In the genomic region with DNA sequence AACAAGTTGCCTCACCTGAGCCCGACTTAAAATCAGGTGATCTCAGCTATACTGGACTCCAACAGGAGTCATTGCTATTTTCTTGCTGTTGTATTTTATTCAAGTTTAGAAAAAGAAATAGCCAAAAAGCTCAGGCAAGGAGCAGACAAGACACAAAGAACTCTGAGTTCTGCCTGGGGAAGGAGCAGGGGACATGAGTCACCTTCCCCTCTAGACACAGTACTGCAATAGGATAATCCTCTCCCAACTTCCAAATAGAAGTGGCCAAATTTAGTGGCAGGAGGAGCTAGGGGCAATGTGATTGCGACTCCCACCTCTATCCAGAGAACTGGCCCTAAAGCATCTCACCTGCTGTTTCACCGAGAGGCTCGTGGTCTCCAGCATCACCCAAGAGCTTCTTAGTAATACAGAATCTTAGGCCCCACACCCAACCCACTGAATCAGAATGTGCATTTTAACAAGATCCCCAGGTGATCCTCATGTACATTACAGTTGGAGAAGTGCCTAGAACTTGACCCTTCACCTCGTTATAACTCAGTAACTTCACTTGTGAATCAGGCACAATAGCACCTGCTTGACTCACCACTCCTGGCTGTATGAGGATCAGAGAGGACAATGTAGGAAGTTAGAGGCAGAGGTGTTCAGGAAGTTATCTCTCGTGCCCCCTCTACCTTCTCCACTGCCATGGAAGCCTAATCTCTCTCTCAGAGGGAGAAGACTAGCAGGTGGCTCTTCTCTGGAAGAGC, we compare ENCODE assay signal across 23 cellular contexts.
"Had no signal": no experiment of that assay in that cellular context is flagged by ENCODE, and none has a peak within 500 bp of the region (broad histone marks: within the 10 kb centered on the region; RNA-seq: fewer than 3 reads in every experiment).

No MANE protein-coding gene starts in this region.

- H3K27me3 ChIP-seq: right lobe of liver had no signal

- H3K27ac Mint-ChIP-seq: activated B cell treated with CpG ODN at 0.5 μM for 24 hours; activated CD4-positive, alpha-beta T cell treated with anti-CD3 and anti-CD28 coated beads, Interleukin-2, amount 10 ng/mL, durations not matched to agents 24 days and 14 days; activated CD8-positive, alpha-beta T cell treated with anti-CD3 and anti-CD28 coated beads, Interleukin-2, amount 10 ng/mL, durations not matched to agents 7 days and 5 days; activated naive CD8-positive, alpha-beta T cell treated with anti-CD3 and anti-CD28 coated beads for 36 hours; activated T-cell treated with anti-CD3 and anti-CD28 coated beads, Interleukin-2, amount 50 U/mL, for 72 hours; dendritic cell treated with granulocyte-macrophage colony-stimulating factor and Interleukin-4, amounts not matched to agents 40 ng/mL and 50 ng/mL, for 4 days; immature natural killer cell; naive B cell; neural progenitor cell; stimulated activated memory B cell treated with anti-CD40 and anti-IgM and Interleukin-4, amounts not matched to agents 10 μg/mL and 1 μg/mL and 100 μg/mL, for 72 hours had no signal

- H2AFZ ChIP-seq: neural progenitor cell had no signal

- FAIRE-seq: TTC549 had no signal

- H3K36me3 ChIP-seq: esophagus squamous epithelium, heart left ventricle, lower lobe of right lung, neural progenitor cell, right lobe of liver had no signal

- H3K4me3 ChIP-seq: esophagus squamous epithelium, heart left ventricle, lower lobe of right lung, neural progenitor cell, psoas muscle, right lobe of liver had no signal

- H3K4me3 Mint-ChIP-seq: activated B cell treated with CpG ODN at 0.5 μM for 24 hours; activated CD4-positive, alpha-beta T cell treated with anti-CD3 and anti-CD28 coated beads, Interleukin-2, amount 10 ng/mL, durations not matched to agents 24 days and 14 days; activated CD8-positive, alpha-beta T cell treated with anti-CD3 and anti-CD28 coated beads, Interleukin-2, amount 10 ng/mL, durations not matched to agents 7 days and 5 days; activated naive CD8-positive, alpha-beta T cell treated with anti-CD3 and anti-CD28 coated beads for 36 hours; activated T-cell treated with anti-CD3 and anti-CD28 coated beads, Interleukin-2, amount 50 U/mL, for 72 hours; dendritic cell treated with granulocyte-macrophage colony-stimulating factor and Interleukin-4, amounts not matched to agents 40 ng/mL and 50 ng/mL, for 4 days; immature natural killer cell; naive B cell; neural progenitor cell; stimulated activated memory B cell treated with anti-CD40 and anti-IgM and Interleukin-4, amounts not matched to agents 10 μg/mL and 1 μg/mL and 100 μg/mL, for 72 hours had no signal

- H3K27ac ChIP-seq: esophagus squamous epithelium, heart left ventricle, lower lobe of right lung, neural progenitor cell, psoas muscle, right lobe of liver had no signal

- H3K4me2 ChIP-seq: neural progenitor cell had no signal

- ATAC-seq: activated CD8-positive, alpha-beta T cell treated with anti-CD3 and anti-CD28 coated beads, Interleukin-2, amount 10 ng/mL, durations not matched to agents 7 days and 5 days; activated T-cell treated with anti-CD3 and anti-CD28 coated beads, Interleukin-2, amount 50 U/mL, for 72 hours; heart left ventricle; left cardiac atrium; lower lobe of right lung; psoas muscle; right lobe of liver; stimulated activated memory B cell treated with anti-CD40 and anti-IgM and Interleukin-4, amounts not matched to agents 10 μg/mL and 1 μg/mL and 100 μg/mL, for 72 hours had no signal

- H3K9ac ChIP-seq: neural progenitor cell had no signal

- H3K9me3 Mint-ChIP-seq: activated B cell treated with CpG ODN at 0.5 μM for 24 hours; activated CD4-positive, alpha-beta T cell treated with anti-CD3 and anti-CD28 coated beads, Interleukin-2, amount 10 ng/mL, durations not matched to agents 24 days and 14 days; activated naive CD8-positive, alpha-beta T cell treated with anti-CD3 and anti-CD28 coated beads for 36 hours; activated T-cell treated with anti-CD3 and anti-CD28 coated beads, Interleukin-2, amount 50 U/mL, for 72 hours; dendritic cell treated with granulocyte-macrophage colony-stimulating factor and Interleukin-4, amounts not matched to agents 40 ng/mL and 50 ng/mL, for 4 days; immature natural killer cell; naive B cell; neural progenitor cell; stimulated activated memory B cell treated with anti-CD40 and anti-IgM and Interleukin-4, amounts not matched to agents 10 μg/mL and 1 μg/mL and 100 μg/mL, for 72 hours had no signal

- H3K9me3 ChIP-seq: esophagus squamous epithelium, heart left ventricle, lower lobe of right lung, psoas muscle, right lobe of liver had no signal

- DNase-seq: activated B cell treated with CpG ODN at 0.5 μM for 24 hours; activated CD4-positive, alpha-beta T cell treated with anti-CD3 and anti-CD28 coated beads, Interleukin-2, amount 10 ng/mL, durations not matched to agents 24 days and 14 days; activated CD8-positive, alpha-beta memory T cell treated with anti-CD3 and anti-CD28 coated beads, Interleukin-2, amount 50 U/mL, for 4 hours; activated CD8-positive, alpha-beta T cell treated with anti-CD3 and anti-CD28 coated beads, Interleukin-2, amount 10 ng/mL, durations not matched to agents 7 days and 5 days; activated gamma-delta T cell; activated naive CD8-positive, alpha-beta T cell treated with anti-CD3 and anti-CD28 coated beads for 36 hours; activated T-cell treated with anti-CD3 and anti-CD28 coated beads, Interleukin-2, amount 50 U/mL, for 72 hours; esophagus squamous epithelium; foreskin melanocyte; heart left ventricle; immature natural killer cell; left cardiac atrium; lower lobe of right lung; midbrain; naive B cell; psoas muscle; right lobe of liver; stimulated activated CD4-positive, alpha-beta T cell treated with anti-CD3 and anti-CD28 coated beads, Interleukin-2, amount 100 ng/mL, for 24 hours; SW 1271 had no signal

- H3K36me3 Mint-ChIP-seq: immature natural killer cell; neural progenitor cell; stimulated activated memory B cell treated with anti-CD40 and anti-IgM and Interleukin-4, amounts not matched to agents 10 μg/mL and 1 μg/mL and 100 μg/mL, for 72 hours had no signal

- H3K4me1 ChIP-seq: neural progenitor cell, psoas muscle had no signal
